Comparison of ENCODE assay signal across 29 cellular contexts in genomic region chr2:9281145-9281544, GRCh38.
"Had no signal": no experiment of that assay in that cellular context is flagged by ENCODE, and none has a peak within 500 bp of the region (broad histone marks: within the 10 kb centered on the region; RNA-seq: fewer than 3 reads in every experiment).

No MANE protein-coding gene starts in this region.

- DNase-seq: activated CD4-positive, alpha-beta memory T cell treated with anti-CD3 and anti-CD28 coated beads, Interleukin-2, amount 10 ng/mL, durations not matched to agents 7 days and 5 days; activated CD4-positive, alpha-beta T cell treated with anti-CD3 and anti-CD28 coated beads, Interleukin-2, amount 10 ng/mL, durations not matched to agents 7 days and 5 days; activated CD4-positive, CD25-positive, alpha-beta regulatory T cell treated with anti-CD3 and anti-CD28 coated beads, Interleukin-2, amount 50 U/mL, for 72 hours; activated CD8-positive, alpha-beta memory T cell treated with anti-CD3 and anti-CD28 coated beads, Interleukin-2, amount 50 U/mL, for 48 hours; activated gamma-delta T cell; activated naive CD4-positive, alpha-beta T cell treated with anti-CD3 and anti-CD28 coated beads, Interleukin-2, amount 10 ng/mL, durations not matched to agents 7 days and 5 days; activated naive CD8-positive, alpha-beta T cell treated with anti-CD3 and anti-CD28 coated beads, Interleukin-2, amount 10 ng/mL, durations not matched to agents 7 days and 5 days; activated T-cell treated with anti-CD3 and anti-CD28 coated beads, Interleukin-2, amount 50 U/mL, for 24 hours; central memory CD4-positive, alpha-beta T cell; endodermal cell; foreskin keratinocyte; left ventricle myocardium superior; mucosa of descending colon; pancreas; stimulated activated CD4-positive, alpha-beta T cell treated with anti-CD3 and anti-CD28 coated beads, Interleukin-1b, Interleukin-23, amount 100 ng/mL, for 48 hours; stimulated activated naive B cell treated with anti-CD40 and anti-IgM and Interleukin-4, amounts not matched to agents 10 μg/mL and 1 μg/mL and 100 μg/mL, for 72 hours; T-helper 9 cell; tibial artery; upper lobe of right lung; WERI-Rb-1 had no signal

- H3K36me3 Mint-ChIP-seq: activated naive CD4-positive, alpha-beta T cell treated with anti-CD3 and anti-CD28 coated beads, Interleukin-2, amount 10 ng/mL, durations not matched to agents 7 days and 5 days; activated naive CD8-positive, alpha-beta T cell treated with anti-CD3 and anti-CD28 coated beads, Interleukin-2, amount 10 ng/mL, durations not matched to agents 7 days and 5 days; natural killer cell treated with Interleukin-12 subunit alpha and Interleukin-12 subunit beta and Interleukin-15 and Interleukin-18, amount 100 ng/mL, for 72 hours; stimulated activated naive B cell treated with anti-CD40 and anti-IgM and Interleukin-4, amounts not matched to agents 10 μg/mL and 1 μg/mL and 100 μg/mL, for 72 hours had no signal

- H3K9me3 ChIP-seq: breast epithelium, mucosa of descending colon, neutrophil, pancreas, right atrium auricular region, suprapubic skin, tibial artery, upper lobe of right lung had no signal

- H3K27ac Mint-ChIP-seq: activated CD4-positive, alpha-beta memory T cell treated with anti-CD3 and anti-CD28 coated beads, Interleukin-2, amount 10 ng/mL, durations not matched to agents 7 days and 5 days; activated CD4-positive, alpha-beta T cell treated with anti-CD3 and anti-CD28 coated beads, Interleukin-2, amount 10 ng/mL, durations not matched to agents 7 days and 5 days; activated naive CD4-positive, alpha-beta T cell treated with anti-CD3 and anti-CD28 coated beads, Interleukin-2, amount 10 ng/mL, durations not matched to agents 7 days and 5 days; activated naive CD8-positive, alpha-beta T cell treated with anti-CD3 and anti-CD28 coated beads, Interleukin-2, amount 10 ng/mL, durations not matched to agents 7 days and 5 days; activated T-cell treated with anti-CD3 and anti-CD28 coated beads, Interleukin-2, amount 50 U/mL, for 24 hours; dendritic cell treated with granulocyte-macrophage colony-stimulating factor and Interleukin-4, amounts not matched to agents 40 ng/mL and 50 ng/mL, for 4 days; endodermal cell; natural killer cell treated with Interleukin-12 subunit alpha and Interleukin-12 subunit beta and Interleukin-15 and Interleukin-18, amount 100 ng/mL, for 72 hours; stimulated activated naive B cell treated with anti-CD40 and anti-IgM and Interleukin-4, amounts not matched to agents 10 μg/mL and 1 μg/mL and 100 μg/mL, for 72 hours; T-helper 1 cell treated with Interleukin-12 subunit alpha and Interleukin-12 subunit beta and Interleukin-4 antibody, amounts not matched to agents 30 μg/mL and 1 μg/mL, for 36 hours had no signal

- H3K36me3 ChIP-seq: breast epithelium, neutrophil, pancreas, right atrium auricular region, suprapubic skin, upper lobe of right lung had no signal

- H3K4me3 Mint-ChIP-seq: activated CD4-positive, alpha-beta memory T cell treated with anti-CD3 and anti-CD28 coated beads, Interleukin-2, amount 10 ng/mL, durations not matched to agents 7 days and 5 days; activated CD4-positive, alpha-beta T cell treated with anti-CD3 and anti-CD28 coated beads, Interleukin-2, amount 10 ng/mL, durations not matched to agents 7 days and 5 days; activated naive CD4-positive, alpha-beta T cell treated with anti-CD3 and anti-CD28 coated beads, Interleukin-2, amount 10 ng/mL, durations not matched to agents 7 days and 5 days; activated naive CD8-positive, alpha-beta T cell treated with anti-CD3 and anti-CD28 coated beads, Interleukin-2, amount 10 ng/mL, durations not matched to agents 7 days and 5 days; activated T-cell treated with anti-CD3 and anti-CD28 coated beads, Interleukin-2, amount 50 U/mL, for 24 hours; dendritic cell treated with granulocyte-macrophage colony-stimulating factor and Interleukin-4, amounts not matched to agents 40 ng/mL and 50 ng/mL, for 4 days; endodermal cell; natural killer cell treated with Interleukin-12 subunit alpha and Interleukin-12 subunit beta and Interleukin-15 and Interleukin-18, amount 100 ng/mL, for 72 hours; stimulated activated naive B cell treated with anti-CD40 and anti-IgM and Interleukin-4, amounts not matched to agents 10 μg/mL and 1 μg/mL and 100 μg/mL, for 72 hours; T-helper 1 cell treated with Interleukin-12 subunit alpha and Interleukin-12 subunit beta and Interleukin-4 antibody, amounts not matched to agents 30 μg/mL and 1 μg/mL, for 36 hours had no signal

- H3K4me3 ChIP-seq: breast epithelium, mucosa of descending colon, pancreas, right atrium auricular region, smooth muscle cell, suprapubic skin, tibial artery, upper lobe of right lung had no signal

- H3K27me3 ChIP-seq: breast epithelium, foreskin keratinocyte, neutrophil, pancreas, right atrium auricular region, suprapubic skin, tibial artery, upper lobe of right lung had no signal

- H3K4me1 ChIP-seq: breast epithelium, pancreas, upper lobe of right lung had no signal

- H3K9me3 Mint-ChIP-seq: activated CD4-positive, alpha-beta memory T cell treated with anti-CD3 and anti-CD28 coated beads, Interleukin-2, amount 10 ng/mL, durations not matched to agents 7 days and 5 days; activated CD4-positive, alpha-beta T cell treated with anti-CD3 and anti-CD28 coated beads, Interleukin-2, amount 10 ng/mL, durations not matched to agents 7 days and 5 days; activated naive CD4-positive, alpha-beta T cell treated with anti-CD3 and anti-CD28 coated beads, Interleukin-2, amount 10 ng/mL, durations not matched to agents 7 days and 5 days; activated naive CD8-positive, alpha-beta T cell treated with anti-CD3 and anti-CD28 coated beads, Interleukin-2, amount 10 ng/mL, durations not matched to agents 7 days and 5 days; activated T-cell treated with anti-CD3 and anti-CD28 coated beads, Interleukin-2, amount 50 U/mL, for 24 hours; dendritic cell treated with granulocyte-macrophage colony-stimulating factor and Interleukin-4, amounts not matched to agents 40 ng/mL and 50 ng/mL, for 4 days; endodermal cell; natural killer cell treated with Interleukin-12 subunit alpha and Interleukin-12 subunit beta and Interleukin-15 and Interleukin-18, amount 100 ng/mL, for 72 hours; stimulated activated naive B cell treated with anti-CD40 and anti-IgM and Interleukin-4, amounts not matched to agents 10 μg/mL and 1 μg/mL and 100 μg/mL, for 72 hours; T-helper 1 cell treated with Interleukin-12 subunit alpha and Interleukin-12 subunit beta and Interleukin-4 antibody, amounts not matched to agents 30 μg/mL and 1 μg/mL, for 36 hours had no signal

- H3K4me1 Mint-ChIP-seq: activated CD4-positive, alpha-beta memory T cell treated with anti-CD3 and anti-CD28 coated beads, Interleukin-2, amount 10 ng/mL, durations not matched to agents 7 days and 5 days; activated CD4-positive, alpha-beta T cell treated with anti-CD3 and anti-CD28 coated beads, Interleukin-2, amount 10 ng/mL, durations not matched to agents 7 days and 5 days; activated naive CD4-positive, alpha-beta T cell treated with anti-CD3 and anti-CD28 coated beads, Interleukin-2, amount 10 ng/mL, durations not matched to agents 7 days and 5 days; activated naive CD8-positive, alpha-beta T cell treated with anti-CD3 and anti-CD28 coated beads, Interleukin-2, amount 10 ng/mL, durations not matched to agents 7 days and 5 days; stimulated activated naive B cell treated with anti-CD40 and anti-IgM and Interleukin-4, amounts not matched to agents 10 μg/mL and 1 μg/mL and 100 μg/mL, for 72 hours had no signal

- H3K27me3 Mint-ChIP-seq: dendritic cell treated with granulocyte-macrophage colony-stimulating factor and Interleukin-4, amounts not matched to agents 40 ng/mL and 50 ng/mL, for 4 days; stimulated activated naive B cell treated with anti-CD40 and anti-IgM and Interleukin-4, amounts not matched to agents 10 μg/mL and 1 μg/mL and 100 μg/mL, for 72 hours had no signal

- ATAC-seq: esophagus mucosa; foreskin keratinocyte; left ventricle myocardium superior; mucosa of descending colon; natural killer cell treated with Interleukin-12 subunit alpha and Interleukin-12 subunit beta and Interleukin-15 and Interleukin-18, amount 100 ng/mL, for 72 hours; stimulated activated naive B cell treated with anti-CD40 and anti-IgM and Interleukin-4, amounts not matched to agents 10 μg/mL and 1 μg/mL and 100 μg/mL, for 72 hours; upper lobe of right lung had no signal

- H3K27ac ChIP-seq: breast epithelium, foreskin keratinocyte, neutrophil, pancreas, right atrium auricular region, suprapubic skin, upper lobe of right lung, WERI-Rb-1 had no signal
